ENCODE assay signal across 17 cellular contexts in the genomic region with DNA sequence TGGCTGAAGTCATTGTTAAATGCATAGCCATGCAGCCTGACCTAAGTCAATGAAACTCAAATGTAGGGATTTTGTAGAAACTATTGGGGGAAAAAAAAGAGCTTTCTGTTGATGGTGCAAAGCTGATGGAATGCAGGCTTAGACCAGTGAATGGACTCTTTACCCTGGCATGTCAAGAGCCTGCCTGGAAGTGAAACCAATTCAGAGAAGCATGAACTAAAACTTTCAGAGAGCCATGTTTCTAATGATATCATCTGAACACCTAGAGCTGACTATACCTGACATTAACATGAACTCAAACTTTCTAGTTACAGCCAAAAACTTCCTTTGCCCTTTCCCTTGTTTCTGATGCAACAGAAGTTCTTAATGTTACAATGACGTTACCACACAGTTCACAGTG.
DNase-seq lines count a peak whose midpoint lies in the region; ATAC-seq, FAIRE-seq and TF ChIP-seq lines count a peak whose summit lies in the region.
"Had no signal": no experiment of that assay in that cellular context is flagged by ENCODE, and none has a peak within 500 bp of the region (broad histone marks: within the 10 kb centered on the region; RNA-seq: fewer than 3 reads in every experiment).

No MANE protein-coding gene starts in this region.

- intact Hi-C loops in PC-9 (cut with micrococcal nuclease; ENCODE audit: unreplicated experiment) = no loop called here

- no peak overlapping the region for H3K23ac ChIP-seq in mesenchymal stem cell (ENCODE audit: low read length in 2 of 2)

- H3K9ac ChIP-seq in OCI-LY3 (ENCODE audit: low read length) (no peak overlapping the region), mesenchymal stem cell (ENCODE audit: low read length) (no peak overlapping the region)
- H3K9ac ChIP-seq: BLaER1 had no signal

- peak; percentile 86 for ATAC-seq in GM18858 (IDR thresholded peaks at IDR 0.05; ENCODE audit: unreplicated experiment)
- ATAC-seq in HG02840 (IDR thresholded peaks at IDR 0.05; ENCODE audit: low FRiP score, unreplicated experiment) = peak; percentile 60

- no peaks in the 10 kb centered on the region for H3K79me1 ChIP-seq in mesenchymal stem cell (replicated peaks; ENCODE audit: low read length, poor library complexity, severe bottlenecking)

- no peak overlapping the region for H3K18ac ChIP-seq in mesenchymal stem cell (ENCODE audit: low read depth in 1 of 2, low read length in 2 of 2)

- no peaks in the 10 kb centered on the region for H4K20me1 ChIP-seq in OCI-LY3 (ENCODE audit: insufficient read depth, low read length)
- H4K20me1 ChIP-seq in PC-9 (ENCODE audit: insufficient read depth) = no peaks in the 10 kb centered on the region
- H4K20me1 ChIP-seq: BLaER1 had no signal

- H2AFZ ChIP-seq in OCI-LY3 (ENCODE audit: low read depth, low read length) = no peak overlapping the region
- H2AFZ ChIP-seq in mesenchymal stem cell (ENCODE audit: low read depth, low read length) = no peak overlapping the region
- no peak overlapping the region for H2AFZ ChIP-seq in PC-9

- H3K9me2 ChIP-seq in PC-9 (ENCODE audit: insufficient read depth) = no peaks in the 10 kb centered on the region

- H3K27me3 ChIP-seq in OCI-LY3 (ENCODE audit: low read depth, low read length) (peaks cover 19% of the 10 kb centered on the region), small intestine (ENCODE audit: control insufficient read depth in 2 of 2, insufficient read depth in 2 of 2, low read length in 2 of 2) (no peaks in the 10 kb centered on the region), mesenchymal stem cell (ENCODE audit: control insufficient read depth in 1 of 2, insufficient read depth in 1 of 2, low read length in 2 of 2) (peaks cover 0 to 31% of the 10 kb centered on the region in 2 experiments), PC-9 (ENCODE audit: insufficient read depth, low read depth) (no peaks in the 10 kb centered on the region)
- H3K27me3 ChIP-seq: adrenal gland, BLaER1 had no signal

- no peak overlapping the region for H4K8ac ChIP-seq in mesenchymal stem cell (ENCODE audit: low read length)

- POLR2A ChIA-PET in PC-9 (lab: Charles Lee; ENCODE audit: unreplicated experiment) = no interaction called here

- TF ChIP-seq CTCF in OCI-LY3 (IDR thresholded peaks at IDR 0.05; ENCODE audit: low read depth, low read length) (no peak), PC-9 (conservative IDR thresholded peaks at IDR 0.05) (no peak)

- H3K27ac ChIP-seq in OCI-LY3 (ENCODE audit: low read length) (no peak overlapping the region), small intestine (ENCODE audit: low read depth in 1 of 2, low read length in 1 of 2) (peak overlapping the region in 1 of 2 donors; percentile 67), mesenchymal stem cell (ENCODE audit: low read length, poor library complexity, severe bottlenecking) (no peak overlapping the region), PC-9 (no peak overlapping the region)
- H3K27ac ChIP-seq: adrenal gland, BLaER1 had no signal

- no peak overlapping the region for H3K14ac ChIP-seq in mesenchymal stem cell (ENCODE audit: low read length in 2 of 2)

- no peak overlapping the region for H2BK5ac ChIP-seq in mesenchymal stem cell (ENCODE audit: low read depth, low read length, poor library complexity, severe bottlenecking)

- H2AK5ac ChIP-seq in mesenchymal stem cell (ENCODE audit: low read length, severe bottlenecking) = no peak overlapping the region

- BruUV-seq in PC-9 (replicated peaks; lab: Mats Ljungman, UMichigan) = no TSS peak

- H3K4me2 ChIP-seq in OCI-LY3 (ENCODE audit: low read length) = peak overlapping the region; percentile 30
- H3K4me2 ChIP-seq in mesenchymal stem cell (ENCODE audit: low read length, poor library complexity, severe bottlenecking) = no peak overlapping the region
- H3K4me2 ChIP-seq in PC-9 = no peak overlapping the region
- H3K4me2 ChIP-seq: BLaER1 had no signal

- DNase-seq in small intestine (peak; percentile 31), mesenchymal stem cell (no peak), NCI-H226 (no peak), kidney tubule cell (ENCODE audit: low spot score) (no peak), PC-9 (no peak)
- DNase-seq: adrenal gland, DND-41, immature natural killer cell, NCI-H2081, NCI-H82 had no signal

- CTCF ChIA-PET in PC-9 (lab: Charles Lee) = no interaction called here

- H3K4ac ChIP-seq in mesenchymal stem cell (ENCODE audit: low read depth in 1 of 2, low read length in 2 of 2) = no peak overlapping the region

- H3K4me3 ChIP-seq in OCI-LY3 (ENCODE audit: low read length) (no peak overlapping the region), small intestine (ENCODE audit: low read depth in 1 of 2, low read length in 2 of 2) (no peak overlapping the region), mesenchymal stem cell (ENCODE audit: insufficient read depth in 1 of 2, low read depth in 1 of 2, low read length in 2 of 2) (no peak overlapping the region), PC-9 (no peak overlapping the region)
- H3K4me3 ChIP-seq: adrenal gland, BLaER1 had no signal

- H3K4me1 ChIP-seq in OCI-LY3 (ENCODE audit: low read length) = peaks cover 24% of the 10 kb centered on the region
- H3K4me1 ChIP-seq in small intestine (ENCODE audit: control insufficient read depth in 2 of 2, insufficient read depth in 1 of 2, low read depth in 1 of 2, low read length in 1 of 2) = peaks cover 0 to 5% of the 10 kb centered on the region in 2 donors
- H3K4me1 ChIP-seq in mesenchymal stem cell (ENCODE audit: control insufficient read depth, insufficient read depth, low read depth, low read length) = peaks cover 12% of the 10 kb centered on the region
- peaks cover 43% of the 10 kb centered on the region for H3K4me1 ChIP-seq in PC-9 (replicated peaks; ENCODE audit: insufficient read depth)
- H3K4me1 ChIP-seq: adrenal gland, BLaER1 had no signal

- H2BK120ac ChIP-seq in mesenchymal stem cell (ENCODE audit: low read depth, low read length) = no peak overlapping the region

- no peak overlapping the region for H2BK15ac ChIP-seq in mesenchymal stem cell (ENCODE audit: low read depth, poor library complexity, severe bottlenecking)

- H4K91ac ChIP-seq in mesenchymal stem cell (ENCODE audit: low read length) = no peak overlapping the region

- H3K36me3 ChIP-seq in OCI-LY3 (replicated peaks; ENCODE audit: low read depth, low read length) (no peaks in the 10 kb centered on the region), small intestine (ENCODE audit: control insufficient read depth in 2 of 2, insufficient read depth in 2 of 2, low read length in 2 of 2) (no peaks in the 10 kb centered on the region), mesenchymal stem cell (ENCODE audit: control insufficient read depth in 1 of 2, insufficient read depth in 2 of 2, low read depth in 1 of 2, low read length in 2 of 2) (no peaks in the 10 kb centered on the region), PC-9 (ENCODE audit: low read depth) (no peaks in the 10 kb centered on the region)
- H3K36me3 ChIP-seq: adrenal gland, BLaER1 had no signal

- H2BK12ac ChIP-seq in mesenchymal stem cell (ENCODE audit: low read length in 2 of 2) = no peak overlapping the region

- H3K9me3 ChIP-seq in OCI-LY3 (ENCODE audit: insufficient read depth, low read length) = no peaks in the 10 kb centered on the region
- H3K9me3 ChIP-seq in small intestine (ENCODE audit: control insufficient read depth, low read depth) = no peaks in the 10 kb centered on the region
- no peaks in the 10 kb centered on the region for H3K9me3 ChIP-seq in mesenchymal stem cell (ENCODE audit: control insufficient read depth, low read length)
- no peaks in the 10 kb centered on the region for H3K9me3 ChIP-seq in PC-9 (ENCODE audit: insufficient read depth, low read depth)
- H3K9me3 ChIP-seq: adrenal gland, BLaER1 had no signal

- no peaks in the 10 kb centered on the region for H3K79me2 ChIP-seq in OCI-LY3 (ENCODE audit: low read length)
- H3K79me2 ChIP-seq in PC-9 (ENCODE audit: low read depth) = no peaks in the 10 kb centered on the region

- WGBS in small intestine, 3 donors = 68 to 82% (median 72%) methylated on average over 1 of the region's 1 CpG
- WGBS in mesenchymal stem cell = 95% methylated on average over 1 of the region's 1 CpG

- FAIRE-seq in small intestine (lab: Jason Lieb, UNC) = no peak
- FAIRE-seq: endothelial cell of umbilical vein, H54, HTR-8/SVneo had no signal

- peaks cover 18% of the 10 kb centered on the region; the same call in 1 of the 2 replicates for H3F3A ChIP-seq in PC-9 (ENCODE audit: insufficient read depth, low read depth)
